In genomic region chr1:182839209-182840065, GRCh38 we compare ENCODE assay signal across 8 cellular contexts. TPM values are rescaled to one million over a fixed set of nuclear protein-coding genes. Genes with fewer than 3 reads are reported as not detected.
A peak's percentile ranks its signal among the peaks of the same experiment; 100 is the strongest.
DNase-seq lines count a peak whose midpoint lies in the region; ATAC-seq and TF ChIP-seq lines count a peak whose summit lies in the region.

DHX9 (plus strand) TSS chr1:182839347; CDS start chr1:182842567, 3,220 bp downstream.

- H3K9ac ChIP-seq in fibroblast of lung (ENCODE audit: insufficient read depth, low read length), result peak within 1 kb of the TSS; percentile 97

- 0 out of 2 replicates have a peak, but pooled peaks cover 3% of the 10 kb centered on the region for H3K9me2 ChIP-seq in GM23338 (ENCODE audit: insufficient read depth)

- peak; percentile 87 for ATAC-seq in GM23338
- ATAC-seq in naive thymus-derived CD8-positive, alpha-beta T cell, result peak; percentile 84 to 88

- H3K4me3 ChIP-seq in GM23338 (peak within 1 kb of the TSS; percentile 97), fibroblast of lung (replicated peaks in 1 of 4; ENCODE audit: control extremely low read depth in 1 of 4, insufficient read depth in 1 of 4, low read depth in 3 of 4, low read length in 4 of 4) (peak within 1 kb of the TSS; percentile 89 to 94 (median 91))

- peaks cover 25% of the 10 kb centered on the region for H3K36me3 ChIP-seq in GM23338 (ENCODE audit: insufficient read depth)
- H3K36me3 ChIP-seq in fibroblast of lung (ENCODE audit: control insufficient read depth, insufficient read depth, low read length), result peaks cover 3% of the 10 kb centered on the region

- peaks cover 4% of the 10 kb centered on the region; the same call in 2 of the 3 replicates for H3K9me3 Mint-ChIP-seq in GM23338
- no peaks in the 10 kb centered on the region for H3K9me3 Mint-ChIP-seq in naive thymus-derived CD8-positive, alpha-beta T cell

- peak; percentile 95 for DNase-seq in Daoy (ENCODE audit: low read depth)
- peak; percentile 96 for DNase-seq in GM23338 (ENCODE audit: low spot score)
- DNase-seq in LHCN-M2 (ENCODE audit: low read depth), result peak; percentile 85
- peak; percentile 81 for DNase-seq in RPMI7951 (ENCODE audit: low read depth)
- DNase-seq in activated T-helper 1 cell treated with anti-CD3 and anti-CD28 coated beads, Interleukin-2, amount 50 U/mL, for 16 hours (ENCODE audit: low read depth in 1 of 2, low spot score in 1 of 2), result peak; percentile 93 to 96
- DNase-seq in fibroblast of lung (ENCODE audit: low read depth in 2 of 2), result peak; percentile 80 to 89
- peak; percentile 89 to 100 (median 97) for DNase-seq in naive thymus-derived CD8-positive, alpha-beta T cell
- peak; percentile 91 to 99 (median 96) for DNase-seq in stimulated activated naive CD4-positive, alpha-beta T cell (lab: John Stamatoyannopoulos, UW)

- H2AFZ ChIP-seq in GM23338 (peak within 1 kb of the TSS; percentile 94; the same call in 1 of the 2 replicates), fibroblast of lung (ENCODE audit: low read length) (peak within 1 kb of the TSS; percentile 89)

- peaks cover 4% of the 10 kb centered on the region; the same call in 1 of the 2 replicates for H3F3A ChIP-seq in GM23338 (replicated peaks; ENCODE audit: low read depth)

- no peak; a peak in 1 of 4 replicates for TF ChIP-seq CTCF in GM23338 (conservative IDR thresholded peaks at IDR 0.05; ENCODE audit: low read depth in 2 of 2)
- TF ChIP-seq CTCF in fibroblast of lung (conservative IDR thresholded peaks at IDR 0.05 in 1 of 2, IDR thresholded peaks at IDR 0.05 in 1 of 2; ENCODE audit: low read depth in 1 of 2, low read length in 2 of 2), result peak in 1 of 2 donors; percentile 25

- H3K4me2 ChIP-seq in GM23338 (peak within 1 kb of the TSS; percentile 97), fibroblast of lung (ENCODE audit: extremely low read depth, insufficient read depth, low read length) (peak within 1 kb of the TSS; percentile 96)

- H3K4me1 Mint-ChIP-seq in GM23338, result peaks cover 33% of the 10 kb centered on the region
- H3K4me1 Mint-ChIP-seq in naive thymus-derived CD8-positive, alpha-beta T cell, result peaks cover 26 to 56% (median 48%) of the 10 kb centered on the region in 4 donors

- H3K79me2 ChIP-seq in GM23338 (replicated peaks; ENCODE audit: insufficient read depth), result peaks cover 53% of the 10 kb centered on the region
- H3K79me2 ChIP-seq in fibroblast of lung (ENCODE audit: control insufficient read depth, insufficient read depth, low read length), result peaks cover 49% of the 10 kb centered on the region

- H3K27me3 ChIP-seq in GM23338 (ENCODE audit: insufficient read depth), result no peaks in the 10 kb centered on the region
- no peaks in the 10 kb centered on the region for H3K27me3 ChIP-seq in fibroblast of lung (ENCODE audit: control insufficient read depth, insufficient read depth, low read length)

- POLR2A ChIA-PET in naive thymus-derived CD8-positive, alpha-beta T cell (lab: Charles Lee), result interaction anchor here (0.6 to 1.8 kb wide), 5 partner anchors 9 to 50 kb away, joined by 3 to 11 read pairs (median 6); partner anchors contain the start of gene NPL

- peaks cover 12% of the 10 kb centered on the region for H3K27me3 Mint-ChIP-seq in GM23338 (ENCODE audit: insufficient read depth, low read depth, poor library complexity)
- peaks cover 0 to 3% (median 0%) of the 10 kb centered on the region in 5 donors for H3K27me3 Mint-ChIP-seq in naive thymus-derived CD8-positive, alpha-beta T cell

- H4K20me1 ChIP-seq in GM23338 (replicated peaks; ENCODE audit: insufficient read depth), result peaks cover 46% of the 10 kb centered on the region
- peaks cover 11% of the 10 kb centered on the region for H4K20me1 ChIP-seq in fibroblast of lung (ENCODE audit: control insufficient read depth, extremely low read depth, insufficient read depth, low read length)

- H3K9me3 ChIP-seq in fibroblast of lung (ENCODE audit: control insufficient read depth, insufficient read depth, low read depth, low read length), result no peaks in the 10 kb centered on the region

- peaks cover 22% of the 10 kb centered on the region for H3K4me1 ChIP-seq in GM23338 (ENCODE audit: insufficient read depth)
- peaks cover 5% of the 10 kb centered on the region for H3K4me1 ChIP-seq in fibroblast of lung (ENCODE audit: control insufficient read depth, extremely low read depth, insufficient read depth, low read length)

- peak within 1 kb of the TSS; percentile 100 for H3K27ac Mint-ChIP-seq in GM23338
- peak within 1 kb of the TSS; percentile 96 to 99 (median 98) for H3K27ac Mint-ChIP-seq in naive thymus-derived CD8-positive, alpha-beta T cell

- H3K36me3 Mint-ChIP-seq in GM23338 (ENCODE audit: low read depth), result peaks cover 49% of the 10 kb centered on the region
- H3K36me3 Mint-ChIP-seq in naive thymus-derived CD8-positive, alpha-beta T cell, result peaks cover 5 to 37% (median 9%) of the 10 kb centered on the region in 3 donors

- peak within 1 kb of the TSS; percentile 98 for H3K4me3 Mint-ChIP-seq in GM23338
- H3K4me3 Mint-ChIP-seq in naive thymus-derived CD8-positive, alpha-beta T cell, result peak within 1 kb of the TSS; percentile 93 to 100 (median 98)

- H3K27ac ChIP-seq in GM23338 (ENCODE audit: low read depth), result peak within 1 kb of the TSS; percentile 99
- H3K27ac ChIP-seq in fibroblast of lung (ENCODE audit: insufficient read depth, low read length), result peak within 1 kb of the TSS; percentile 93

TF ChIP-seq in GM23338, 12 proteins besides CTCF, POLR2A, EP300 and RAD21:
- no peak for TF ChIP-seq ZNF331 (CRISPR knock-in tag; IDR thresholded peaks at IDR 0.05; ENCODE audit: low read depth)
- peak; percentile 100 for TF ChIP-seq POLR2AphosphoS5 (IDR thresholded peaks at IDR 0.05; ENCODE audit: low read depth)

RNA-seq across cellular contexts. Expression of gene DHX9, which starts in this region (rescaled TPM):
- total RNA-seq in Daoy (2014; rRNA removed; shearing (Covaris generic)), result 190 and 197 TPM in 2 replicates
- total RNA-seq in GM23338 (2014; rRNA removed; shearing (Covaris generic)), result 239 and 262 TPM in 2 replicates
- 127 and 151 TPM in 2 replicates for polyA plus RNA-seq in GM23338 (2016; fragmentation: Nextera tagmentation; extraction: Ambion mirVana)
- 152 and 166 TPM in 2 replicates for total RNA-seq in LHCN-M2 (2014; rRNA removed)
- polyA plus RNA-seq in LHCN-M2 (2012), result 76.2 TPM
- 121 and 126 TPM in 2 replicates for total RNA-seq in RPMI7951 (2014; rRNA removed; shearing (Covaris generic))
- 120 and 127 TPM in 2 replicates for total RNA-seq in fibroblast of lung
- 133 and 194 TPM in 2 replicates for polyA plus RNA-seq in fibroblast of lung
- polyA plus RNA-seq in fibroblast of lung (2012), result 90.7 and 135 TPM in 2 replicates
- 52.6 and 120 TPM in 2 replicates for polyA minus RNA-seq in fibroblast of lung (ENCODE audit: low replicate concordance)
- 100 to 1,000 TPM; 228 to 244 TPM for total RNA-seq in naive thymus-derived CD8-positive, alpha-beta T cell
- polyA plus RNA-seq in naive thymus-derived CD8-positive, alpha-beta T cell, result 100 to 1,000 TPM; 106 to 124 (median 114) TPM

Comparison
In these comparisons a context has a peak if more than half of its experiments do, and no peak if none do; other contexts are left out.
1. Peak in every context shown above with its lines: DNase-seq, ATAC-seq, H3K4me3 ChIP-seq and H3K27ac ChIP-seq.